In the genomic region with DNA sequence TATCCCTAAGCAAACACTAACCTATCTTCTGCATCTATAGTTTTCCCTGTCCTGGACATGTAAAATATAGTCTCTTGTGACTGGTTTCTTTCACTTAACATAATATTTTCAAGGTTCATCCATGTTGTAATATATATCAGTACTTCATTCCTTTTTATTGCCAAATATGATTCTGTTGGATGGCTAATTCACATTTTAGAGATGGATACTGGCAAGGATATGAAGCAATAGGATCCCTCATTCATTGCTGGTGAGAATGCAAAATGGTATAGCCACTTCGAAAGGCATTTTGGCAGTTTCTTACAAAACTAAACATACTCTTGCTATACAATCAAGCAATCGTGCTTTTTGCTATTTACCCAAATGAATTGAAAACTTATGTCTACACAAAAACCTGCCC, we compare ENCODE assay signal across 15 cellular contexts. TPM values are rescaled to one million over a fixed set of nuclear protein-coding genes. Genes with fewer than 3 reads are reported as not detected.
DNase-seq lines count a peak whose midpoint lies in the region; ATAC-seq and TF ChIP-seq lines count a peak whose summit lies in the region.
"Had no signal": no experiment of that assay in that cellular context is flagged by ENCODE, and none has a peak within 500 bp of the region (broad histone marks: within the 10 kb centered on the region; RNA-seq: fewer than 3 reads in every experiment).

No MANE protein-coding gene starts in this region.

- 0 out of 2 replicates have a peak overlapping the region, but pooled peaks have one; percentile 45 for H3K27ac Mint-ChIP-seq in HFFc6
- H3K27ac Mint-ChIP-seq in WTC11 = peak overlapping the region; percentile 60
- H3K27ac Mint-ChIP-seq: CD4-positive, CD25-positive, alpha-beta regulatory T cell had no signal

- no peak overlapping the region for H3K4me3 Mint-ChIP-seq in HFFc6
- H3K4me3 Mint-ChIP-seq in WTC11 = no peak overlapping the region
- H3K4me3 Mint-ChIP-seq: CD4-positive, CD25-positive, alpha-beta regulatory T cell had no signal

- H3K27me3 Mint-ChIP-seq in HFFc6 (ENCODE audit: insufficient read depth) (peaks cover 1% of the 10 kb centered on the region; the same call in 1 of the 2 replicates), WTC11 (ENCODE audit: low read depth) (no peaks in the 10 kb centered on the region)

- no peaks in the 10 kb centered on the region for H3K36me3 ChIP-seq in right atrium auricular region
- H3K36me3 ChIP-seq: BLaER1 treated with 17β-estradiol and CSF1 and Interleukin-3, amounts not matched to agents 10 nM and 100 nM had no signal

- H3K27ac ChIP-seq in right atrium auricular region = no peak overlapping the region
- H3K27ac ChIP-seq: BLaER1 treated with 17β-estradiol and CSF1 and Interleukin-3, amounts not matched to agents 10 nM and 100 nM had no signal

- DNase-seq in HFFc6 (no peak), WTC11 (ENCODE audit: low spot score) (no peak), fibroblast of gingiva (ENCODE audit: low read depth) (peak; percentile 53), globus pallidus (ENCODE audit: low spot score) (no peak), right atrium auricular region (ENCODE audit: low spot score) (no peak)
- no peak for DNase-seq in stimulated activated CD4-positive, alpha-beta T cell treated with anti-CD3 and anti-CD28 coated beads, Interleukin-2, amount 100 ng/mL, for 48 hours
- DNase-seq: AML-193; Calu3; CD4-positive, CD25-positive, alpha-beta regulatory T cell; DMS 273 treated with DMSO at 0.1 percent for 48 hours had no signal

- no peaks in the 10 kb centered on the region for H3K9me3 ChIP-seq in right atrium auricular region
- H3K9me3 ChIP-seq: BLaER1 treated with 17β-estradiol and CSF1 and Interleukin-3, amounts not matched to agents 10 nM and 100 nM had no signal

- CTCF ChIA-PET in WTC11 (lab: Charles Lee) = no interaction called here

- no peak overlapping the region for H3K4me3 ChIP-seq in right atrium auricular region
- H3K4me3 ChIP-seq: BLaER1 treated with 17β-estradiol and CSF1 and Interleukin-3, amounts not matched to agents 10 nM and 100 nM; K562 had no signal

- H3K27me3 ChIP-seq in right atrium auricular region = no peaks in the 10 kb centered on the region

- no peak for TF ChIP-seq CTCF in HFFc6 (IDR thresholded peaks at IDR 0.05)
- no peak for TF ChIP-seq CTCF in WTC11 (IDR thresholded peaks at IDR 0.05)
- no peak for TF ChIP-seq CTCF in right atrium auricular region (IDR thresholded peaks at IDR 0.05)

- POLR2A ChIA-PET in WTC11 (lab: Charles Lee) = no interaction called here

- H3K36me3 Mint-ChIP-seq in HFFc6 (ENCODE audit: low read depth) (no peaks in the 10 kb centered on the region), WTC11 (peaks cover under 1% of the 10 kb centered on the region; the same call in 1 of the 2 replicates)
- H3K36me3 Mint-ChIP-seq: CD4-positive, CD25-positive, alpha-beta regulatory T cell had no signal

- no peak for ATAC-seq in WTC11
- ATAC-seq: K562 had no signal

- H3K9me3 Mint-ChIP-seq in HFFc6 (no peaks in the 10 kb centered on the region), WTC11 (no peaks in the 10 kb centered on the region)
- H3K9me3 Mint-ChIP-seq: CD4-positive, CD25-positive, alpha-beta regulatory T cell had no signal

- H3K4me1 Mint-ChIP-seq in HFFc6 (ENCODE audit: low read depth) (peaks cover 53% of the 10 kb centered on the region), WTC11 (peaks cover 25% of the 10 kb centered on the region)
- H3K4me1 Mint-ChIP-seq: CD4-positive, CD25-positive, alpha-beta regulatory T cell had no signal

- no peaks in the 10 kb centered on the region for H3K4me1 ChIP-seq in right atrium auricular region

TF ChIP-seq in WTC11, 78 proteins besides CTCF, POLR2A, EP300 and RAD21:
- TF ChIP-seq AFF4 (CRISPR knock-in tag; IDR thresholded peaks at IDR 0.05; ENCODE audit: borderline replicate concordance) (no peak), ZNF219 (CRISPR knock-in tag; IDR thresholded peaks at IDR 0.05; ENCODE audit: borderline replicate concordance) (no peak)
- TF ChIP-seq, protein P1, sequence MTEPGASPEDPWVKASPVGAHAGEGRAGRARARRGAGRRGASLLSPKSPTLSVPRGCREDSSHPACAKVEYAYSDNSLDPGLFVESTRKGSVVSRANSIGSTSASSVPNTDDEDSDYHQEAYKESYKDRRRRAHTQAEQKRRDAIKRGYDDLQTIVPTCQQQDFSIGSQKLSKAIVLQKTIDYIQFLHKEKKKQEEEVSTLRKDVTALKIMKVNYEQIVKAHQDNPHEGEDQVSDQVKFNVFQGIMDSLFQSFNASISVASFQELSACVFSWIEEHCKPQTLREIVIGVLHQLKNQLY (CRISPR knock-in tag; IDR thresholded peaks at IDR 0.05) = no peak

RNA-seq across cellular contexts. Expression of gene TCEAL9, which starts 6.7 kb away (rescaled TPM):
- 10 to 100 TPM; 77.3 to 99.9 (median 83.0) TPM for total RNA-seq in HFFc6 (2021; fragmentation: NEBNext Ultra II Directional; extraction: Animal tissue kit (Norgen Biotek cat#: 25700))
- 30.4 to 35.0 TPM (median 30.7 TPM) in 3 replicates for total RNA-seq in WTC11 (2021)
- 10 to 100 TPM; 43.3 to 56.9 TPM for total RNA-seq in right atrium auricular region

RNA-seq across cellular contexts. Expression of gene BEX3, which starts 13.3 kb away (rescaled TPM):
- total RNA-seq in HFFc6 (2021; fragmentation: NEBNext Ultra II Directional; extraction: Animal tissue kit (Norgen Biotek cat#: 25700)) = 100 to 1,000 TPM; 251 to 325 (median 291) TPM
- 263 to 292 TPM (median 277 TPM) in 3 replicates for total RNA-seq in WTC11 (2021)
- 100 to 1,000 TPM; 201 to 229 TPM for total RNA-seq in right atrium auricular region

RNA-seq across cellular contexts. Expression of gene TCEAL7, which starts 33.0 kb away (rescaled TPM):
- 10 to 100 TPM; 12.3 to 17.5 (median 16.0) TPM for total RNA-seq in HFFc6 (2021; fragmentation: NEBNext Ultra II Directional; extraction: Animal tissue kit (Norgen Biotek cat#: 25700))
- 5.6 to 7.7 TPM (median 7.2 TPM) in 3 replicates for total RNA-seq in WTC11 (2021)
- 1 to 10 TPM; 7.8 to 8.0 TPM for total RNA-seq in right atrium auricular region
- total RNA-seq: A673; Calu3; CD4-positive, CD25-positive, alpha-beta regulatory T cell; HepG2; HT1080 had no signal

RNA-seq across cellular contexts. Expression of gene BEX2, which starts 52.3 kb away (rescaled TPM):
- not detected for total RNA-seq in HFFc6 (2021; fragmentation: NEBNext Ultra II Directional; extraction: Animal tissue kit (Norgen Biotek cat#: 25700))
- total RNA-seq in WTC11 (2021) = 30.6 to 34.1 TPM (median 32.8 TPM) in 3 replicates
- total RNA-seq in right atrium auricular region = 10 to 100 TPM; 16.4 to 59.9 TPM
